ENCODE assay signal across 8 cellular contexts in the genomic region with DNA sequence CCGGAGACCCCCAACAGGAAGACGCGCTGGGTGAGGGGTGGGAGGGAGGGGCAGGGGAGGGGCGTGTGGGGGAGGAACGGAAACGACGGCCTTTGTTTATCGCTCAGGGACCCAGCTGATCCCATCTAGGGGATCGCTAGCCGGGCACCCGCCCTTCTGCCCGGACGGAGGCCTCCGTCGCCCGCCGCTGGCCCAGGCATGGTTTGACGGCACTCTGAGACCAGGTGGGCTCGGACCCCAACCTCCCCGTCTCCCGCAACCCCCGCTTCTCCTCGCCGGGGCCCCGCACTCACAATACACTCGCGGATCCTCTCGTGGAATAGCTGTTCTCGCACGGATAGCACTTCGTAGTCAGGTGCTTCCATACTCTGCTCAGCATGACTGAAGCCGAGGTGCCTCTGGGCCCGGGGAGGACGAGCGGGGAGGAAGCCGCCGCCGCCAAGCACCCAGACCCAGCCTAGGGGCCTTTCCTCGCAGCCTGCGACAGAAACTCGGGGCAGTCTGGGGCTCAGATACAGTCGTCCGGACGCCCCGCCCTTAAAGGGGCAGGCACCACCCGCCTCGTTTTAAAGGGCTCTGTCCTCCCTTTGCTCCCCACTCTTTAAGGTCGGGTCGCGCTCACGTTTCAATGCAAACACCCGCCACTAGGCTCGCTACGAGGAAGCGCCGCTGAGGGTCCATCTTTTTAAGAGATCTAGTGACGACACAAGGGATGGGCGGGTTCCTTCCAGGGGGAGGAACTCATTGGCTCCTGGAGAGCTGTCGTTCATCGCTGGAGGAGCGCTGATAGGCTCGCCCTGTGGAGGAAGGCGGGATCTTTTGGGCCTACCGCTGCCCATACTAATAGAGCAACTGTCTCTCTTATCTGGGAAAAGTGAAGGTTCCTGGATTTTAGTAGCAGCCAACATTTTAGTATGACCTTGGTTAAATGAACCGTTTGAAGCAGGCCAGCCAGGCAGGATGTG. TPM values are rescaled to one million over a fixed set of nuclear protein-coding genes. Genes with fewer than 3 reads are reported as not detected.
DNase-seq lines count a peak whose midpoint lies in the region; ATAC-seq, FAIRE-seq and TF ChIP-seq lines count a peak whose summit lies in the region.

A gene with protein sequence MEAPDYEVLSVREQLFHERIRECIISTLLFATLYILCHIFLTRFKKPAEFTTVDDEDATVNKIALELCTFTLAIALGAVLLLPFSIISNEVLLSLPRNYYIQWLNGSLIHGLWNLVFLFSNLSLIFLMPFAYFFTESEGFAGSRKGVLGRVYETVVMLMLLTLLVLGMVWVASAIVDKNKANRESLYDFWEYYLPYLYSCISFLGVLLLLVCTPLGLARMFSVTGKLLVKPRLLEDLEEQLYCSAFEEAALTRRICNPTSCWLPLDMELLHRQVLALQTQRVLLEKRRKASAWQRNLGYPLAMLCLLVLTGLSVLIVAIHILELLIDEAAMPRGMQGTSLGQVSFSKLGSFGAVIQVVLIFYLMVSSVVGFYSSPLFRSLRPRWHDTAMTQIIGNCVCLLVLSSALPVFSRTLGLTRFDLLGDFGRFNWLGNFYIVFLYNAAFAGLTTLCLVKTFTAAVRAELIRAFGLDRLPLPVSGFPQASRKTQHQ (minus strand): TSS at position 657 of the 965 bp plus-strand sequence. CDS start 292 bp downstream, at position 365.

- intact Hi-C loops in Calu3 (cut with micrococcal nuclease; ENCODE audit: unreplicated experiment) = no loop called here

- no peaks in the 10 kb centered on the region for H3K9me3 Mint-ChIP-seq in Calu3 (ENCODE audit: low read depth, unreplicated experiment)
- no peaks in the 10 kb centered on the region for H3K9me3 Mint-ChIP-seq in activated CD8-positive, alpha-beta memory T cell treated with anti-CD3 and anti-CD28 coated beads, Interleukin-2, amount 10 ng/mL, durations not matched to agents 7 days and 5 days (ENCODE audit: low read depth)

- no peak within 1 kb of the TSS for H2BK120ac ChIP-seq in H1 (replicated peaks; ENCODE audit: low read depth, low read length)
- peak within 1 kb of the TSS; percentile 64 for H2BK120ac ChIP-seq in mesenchymal stem cell (ENCODE audit: low read depth, low read length)

- no peak for TF ChIP-seq EP300 in H1 (IDR thresholded peaks at IDR 0.05; ENCODE audit: borderline replicate concordance in 1 of 2, low read depth in 2 of 2, low read length in 2 of 2)

- peaks cover 0 to 20% of the 10 kb centered on the region in 2 experiments; a peak in 2 of 4 replicates for H3K79me2 ChIP-seq in H1 (ENCODE audit: control insufficient read depth in 1 of 2, insufficient read depth in 2 of 2, low read length in 2 of 2)

- POLR2A ChIA-PET in H1 (lab: Charles Lee; ENCODE audit: partially characterized antibody) = interaction anchor here (0.6 to 4.4 kb wide), 14 partner anchors 10 to 154 kb away, joined by 3 to 51 read pairs (median 5); a partner anchor contains a TSS

- H3K36me3 ChIP-seq in NT2/D1 (ENCODE audit: insufficient read depth, insufficient read length, low read length) (peaks cover 14% of the 10 kb centered on the region), H1 (ENCODE audit: control insufficient read depth in 2 of 4, insufficient read depth in 4 of 4, low read length in 3 of 4) (no peaks in the 10 kb centered on the region), mesenchymal stem cell (ENCODE audit: control insufficient read depth in 1 of 2, insufficient read depth in 2 of 2, low read depth in 1 of 2, low read length in 2 of 2) (peaks cover 11 to 14% of the 10 kb centered on the region in 2 experiments)

- H3K4me1 ChIP-seq in NT2/D1 (ENCODE audit: insufficient read depth, insufficient read length) (peaks cover 6% of the 10 kb centered on the region), H1 (replicated peaks in 1 of 4; ENCODE audit: control insufficient read depth in 3 of 4, insufficient read depth in 4 of 4, low read length in 3 of 4) (peaks cover 0 to 10% (median 2%) of the 10 kb centered on the region in 4 experiments; a peak in 4 of 7 replicates), mesenchymal stem cell (ENCODE audit: control insufficient read depth, insufficient read depth, low read depth, low read length) (peaks cover 16% of the 10 kb centered on the region)

- H3K4me3 Mint-ChIP-seq in Calu3 (ENCODE audit: low read depth, unreplicated experiment) = peak within 1 kb of the TSS; percentile 94
- peak within 1 kb of the TSS; percentile 94 for H3K4me3 Mint-ChIP-seq in activated CD8-positive, alpha-beta memory T cell treated with anti-CD3 and anti-CD28 coated beads, Interleukin-2, amount 10 ng/mL, durations not matched to agents 7 days and 5 days

- H2AK5ac ChIP-seq in H1 (ENCODE audit: low read depth, low read length) = no peak within 1 kb of the TSS
- H2AK5ac ChIP-seq in mesenchymal stem cell (ENCODE audit: low read length, severe bottlenecking) = no peak within 1 kb of the TSS

- peak in 1 of 2 experiments; percentile 60; a peak in 1 of 3 replicates for TF ChIP-seq POLR2A in H1 (IDR thresholded peaks at IDR 0.05; ENCODE audit: control extremely low read depth in 1 of 2, low read depth in 2 of 2, low read length in 2 of 2)

- TF ChIP-seq RAD21 in H1 (IDR thresholded peaks at IDR 0.05 in 1 of 2, conservative IDR thresholded peaks at IDR 0.05 in 1 of 2; ENCODE audit: low read depth in 2 of 2, low read length in 2 of 2) = peak in 1 of 2 experiments; percentile 5; a peak in 1 of 4 replicates

- peaks cover 13% of the 10 kb centered on the region for H3K4me1 Mint-ChIP-seq in Calu3 (ENCODE audit: low read depth, unreplicated experiment)
- peaks cover 28% of the 10 kb centered on the region for H3K4me1 Mint-ChIP-seq in activated CD8-positive, alpha-beta memory T cell treated with anti-CD3 and anti-CD28 coated beads, Interleukin-2, amount 10 ng/mL, durations not matched to agents 7 days and 5 days

- H4K8ac ChIP-seq in H1 (ENCODE audit: extremely low read depth, insufficient read depth, low read length) = peak within 1 kb of the TSS; percentile 82; the same call in 1 of the 2 replicates
- H4K8ac ChIP-seq in mesenchymal stem cell (ENCODE audit: low read length) = peak within 1 kb of the TSS; percentile 91

- H3K4me2 ChIP-seq in H1 (ENCODE audit: insufficient read depth in 1 of 2, low read depth in 2 of 2, low read length in 2 of 2) = peak within 1 kb of the TSS; percentile 66 to 77
- peak within 1 kb of the TSS; percentile 86 for H3K4me2 ChIP-seq in mesenchymal stem cell (ENCODE audit: low read length, poor library complexity, severe bottlenecking)

- H4K20me1 ChIP-seq in H1 (replicated peaks in 1 of 2; ENCODE audit: control insufficient read depth in 1 of 2, insufficient read depth in 2 of 2, low read length in 2 of 2) = peaks cover 3 to 16% of the 10 kb centered on the region in 2 experiments

- H3K27ac Mint-ChIP-seq in Calu3 (ENCODE audit: unreplicated experiment) = peak within 1 kb of the TSS; percentile 78
- peak within 1 kb of the TSS; percentile 87 for H3K27ac Mint-ChIP-seq in activated CD8-positive, alpha-beta memory T cell treated with anti-CD3 and anti-CD28 coated beads, Interleukin-2, amount 10 ng/mL, durations not matched to agents 7 days and 5 days

- peak; percentile 66 for FAIRE-seq in H1 (lab: Jason Lieb, UNC)

- H3K27ac ChIP-seq in H1 (ENCODE audit: low read depth, low read length) (peak within 1 kb of the TSS; percentile 55; the same call in 1 of the 2 replicates), mesenchymal stem cell (ENCODE audit: low read length, poor library complexity, severe bottlenecking) (peak within 1 kb of the TSS; percentile 76)

- H3K79me1 ChIP-seq in H1 (ENCODE audit: low read depth, low read length) (peaks cover 14% of the 10 kb centered on the region; the same call in 1 of the 2 replicates), mesenchymal stem cell (replicated peaks; ENCODE audit: low read length, poor library complexity, severe bottlenecking) (peaks cover 23% of the 10 kb centered on the region)

- H3K56ac ChIP-seq in H1 (replicated peaks; ENCODE audit: insufficient read length, low read depth, low read length) = peak within 1 kb of the TSS; percentile 49

- DNase-seq in Calu3 (peak; percentile 88), HUDEP-2 (lab: John Stamatoyannopoulos, UW; ENCODE audit: unreplicated experiment in 76 of 76) (peak in 75 of 76 experiments; percentile 41 to 97 (median 94)), NT2/D1 (ENCODE audit: low read depth, low spot score) (peak; percentile 96), H1 (ENCODE audit: low read depth in 1 of 2, low spot score in 2 of 2) (peak; percentile 90 to 93), mesenchymal stem cell (peak; percentile 99)
- peak; percentile 99 for DNase-seq in activated CD8-positive, alpha-beta memory T cell treated with anti-CD3 and anti-CD28 coated beads, Interleukin-2, amount 10 ng/mL, durations not matched to agents 7 days and 5 days
- peak; percentile 89 for DNase-seq in stimulated activated CD8-positive, alpha-beta memory T cell treated with anti-CD3 and anti-CD28 coated beads, Interleukin-12 subunit alpha, Interleukin-12 subunit beta, amount 100 ng/mL, for 4 hours (ENCODE audit: low read depth)

- ATAC-seq in GM21381 (IDR thresholded peaks at IDR 0.05; ENCODE audit: unreplicated experiment) = peak; percentile 98
- ATAC-seq in activated CD8-positive, alpha-beta memory T cell treated with anti-CD3 and anti-CD28 coated beads, Interleukin-2, amount 10 ng/mL, durations not matched to agents 7 days and 5 days = peak; percentile 97

- H2BK20ac ChIP-seq in H1 (ENCODE audit: low read length) = no peak within 1 kb of the TSS

- H3K23ac ChIP-seq in H1 (ENCODE audit: insufficient read length) (no peak within 1 kb of the TSS), mesenchymal stem cell (ENCODE audit: low read length in 2 of 2) (peak within 1 kb of the TSS in 1 of 2 experiments; percentile 99)

- no peaks in the 10 kb centered on the region for H3K27me3 Mint-ChIP-seq in Calu3 (ENCODE audit: unreplicated experiment)
- H3K27me3 Mint-ChIP-seq in activated CD8-positive, alpha-beta memory T cell treated with anti-CD3 and anti-CD28 coated beads, Interleukin-2, amount 10 ng/mL, durations not matched to agents 7 days and 5 days = no peaks in the 10 kb centered on the region

- no peak within 1 kb of the TSS for H3K14ac ChIP-seq in H1 (ENCODE audit: insufficient read length)
- peak within 1 kb of the TSS in 1 of 2 experiments; percentile 98 for H3K14ac ChIP-seq in mesenchymal stem cell (ENCODE audit: low read length in 2 of 2)

- CTCF ChIA-PET in Calu3 (lab: Charles Lee) (interaction anchor here (0.6 to 1.9 kb wide), 7 partner anchors 11 to 141 kb away, joined by 3 to 10 read pairs (median 4); no protein-coding TSS in a partner anchor), H1 (lab: Charles Lee; ENCODE audit: partially characterized antibody) (interaction anchor here (0.7 to 16.2 kb wide), 9 partner anchors 10 to 238 kb away, joined by 3 to 235 read pairs (median 18); a partner anchor contains a TSS)
- CTCF ChIA-PET in activated CD8-positive, alpha-beta memory T cell treated with anti-CD3 and anti-CD28 coated beads, Interleukin-2, amount 10 ng/mL, durations not matched to agents 7 days and 5 days (lab: Charles Lee) = interaction anchor here (0.8 to 9.4 kb wide), 16 partner anchors 10 to 315 kb away, joined by 3 to 80 read pairs (median 7); a partner anchor contains a TSS

- no peak within 1 kb of the TSS for H2BK15ac ChIP-seq in H1 (ENCODE audit: low read length)
- no peak within 1 kb of the TSS for H2BK15ac ChIP-seq in mesenchymal stem cell (ENCODE audit: low read depth, poor library complexity, severe bottlenecking)

- peaks cover 11% of the 10 kb centered on the region; the same call in 1 of the 2 replicates for H3K9me3 ChIP-seq in NT2/D1 (ENCODE audit: insufficient read depth, low read length)
- H3K9me3 ChIP-seq in H1 (ENCODE audit: insufficient read depth in 2 of 2, low read depth in 1 of 2, low read length in 1 of 2) = no peaks in the 10 kb centered on the region
- no peaks in the 10 kb centered on the region for H3K9me3 ChIP-seq in mesenchymal stem cell (ENCODE audit: control insufficient read depth, low read length)

- no peaks in the 10 kb centered on the region for H3K27me3 ChIP-seq in NT2/D1 (ENCODE audit: insufficient read depth, insufficient read length)
- no peaks in the 10 kb centered on the region for H3K27me3 ChIP-seq in H1 (replicated peaks in 1 of 4; ENCODE audit: control insufficient read depth in 3 of 4, extremely low read depth in 1 of 4, insufficient read depth in 3 of 4, low read length in 3 of 4)
- no peaks in the 10 kb centered on the region for H3K27me3 ChIP-seq in mesenchymal stem cell (ENCODE audit: control insufficient read depth in 1 of 2, insufficient read depth in 1 of 2, low read length in 2 of 2)

- WGBS in H1 (ENCODE audit: extremely low coverage in 1 of 2, insufficient coverage in 1 of 2, insufficient read length in 1 of 2, insufficient replicate concordance in 2 of 2, low coverage in 1 of 2, low lambda C conversion rate in 2 of 2, missing lambda C conversion rate in 1 of 2), 2 experiments = 4% methylated on average over 43 of the region's 65 CpGs; no CpG with 5 or more reads in 1 of the 2 experiments
- WGBS in mesenchymal stem cell = under 1% methylated on average over 61 of the region's 65 CpGs

- H2BK5ac ChIP-seq in H1 (ENCODE audit: low read depth, low read length) (peak within 1 kb of the TSS; percentile 79; the same call in 1 of the 2 replicates), mesenchymal stem cell (ENCODE audit: low read depth, low read length, poor library complexity, severe bottlenecking) (peak within 1 kb of the TSS; percentile 47)

- TF ChIP-seq CTCF in Calu3 (IDR thresholded peaks at IDR 0.05; ENCODE audit: unreplicated experiment) (no peak), H1 (IDR thresholded peaks at IDR 0.05; ENCODE audit: control extremely low read depth in 1 of 3, insufficient read depth in 1 of 3, low read depth in 1 of 3, low read length in 3 of 3) (peak; percentile 9 to 43 (median 40); a peak in 2 of 4 replicates)

- peaks cover 9% of the 10 kb centered on the region; the same call in 1 of the 2 replicates for H3K23me2 ChIP-seq in H1 (ENCODE audit: low read depth, low read length)

- no TSS peak for BruUV-seq in Calu3 (replicated peaks; lab: Mats Ljungman, UMichigan)

- H2AFZ ChIP-seq in H1 (ENCODE audit: low read length) (peak within 1 kb of the TSS; percentile 89; the same call in 1 of the 2 replicates), mesenchymal stem cell (ENCODE audit: low read depth, low read length) (peak within 1 kb of the TSS; percentile 86)

- H4K91ac ChIP-seq in H1 (replicated peaks; ENCODE audit: insufficient read length, low read length) (peak within 1 kb of the TSS; percentile 72), mesenchymal stem cell (ENCODE audit: low read length) (peak within 1 kb of the TSS; percentile 74)

- no peak within 1 kb of the TSS for H3K4ac ChIP-seq in H1 (replicated peaks; ENCODE audit: insufficient read length, low read depth, low read length)
- peak within 1 kb of the TSS; percentile 68 to 87 for H3K4ac ChIP-seq in mesenchymal stem cell (ENCODE audit: low read depth in 1 of 2, low read length in 2 of 2)

- H4K5ac ChIP-seq in H1 (ENCODE audit: insufficient read length, low read depth, low read length) = peak within 1 kb of the TSS; percentile 57

- peak within 1 kb of the TSS; percentile 95 for H3K9ac ChIP-seq in NT2/D1 (ENCODE audit: insufficient read length, low read depth)
- peak within 1 kb of the TSS; percentile 54 to 78 (median 74) for H3K9ac ChIP-seq in H1 (replicated peaks in 1 of 4; ENCODE audit: extremely low read depth in 1 of 4, low read depth in 3 of 4, low read length in 3 of 4)
- peak within 1 kb of the TSS; percentile 95 for H3K9ac ChIP-seq in mesenchymal stem cell (ENCODE audit: low read length)

- H3K4me3 ChIP-seq in NT2/D1 (ENCODE audit: insufficient read length, low read depth) = peak within 1 kb of the TSS; percentile 89
- H3K4me3 ChIP-seq in H1 (ENCODE audit: extremely low read depth in 1 of 4, insufficient read depth in 2 of 4, low read depth in 3 of 4, low read length in 4 of 4) = peak within 1 kb of the TSS; percentile 74 to 99 (median 92)
- peak within 1 kb of the TSS; percentile 77 to 99 for H3K4me3 ChIP-seq in mesenchymal stem cell (ENCODE audit: insufficient read depth in 1 of 2, low read depth in 1 of 2, low read length in 2 of 2)

- H2BK12ac ChIP-seq in H1 (ENCODE audit: low read depth, low read length) = no peak within 1 kb of the TSS
- peak within 1 kb of the TSS in 1 of 2 experiments; percentile 29 for H2BK12ac ChIP-seq in mesenchymal stem cell (ENCODE audit: low read length in 2 of 2)

- peaks cover 24% of the 10 kb centered on the region for H3K36me3 Mint-ChIP-seq in Calu3 (ENCODE audit: insufficient read depth, unreplicated experiment)
- no peaks in the 10 kb centered on the region for H3K36me3 Mint-ChIP-seq in activated CD8-positive, alpha-beta memory T cell treated with anti-CD3 and anti-CD28 coated beads, Interleukin-2, amount 10 ng/mL, durations not matched to agents 7 days and 5 days

- peak within 1 kb of the TSS; percentile 53 for H3K18ac ChIP-seq in H1 (ENCODE audit: extremely low read depth, low read length)
- peak within 1 kb of the TSS; percentile 78 to 99 for H3K18ac ChIP-seq in mesenchymal stem cell (ENCODE audit: low read depth in 1 of 2, low read length in 2 of 2)

RNA-seq across cellular contexts. Expression of the gene that starts here (rescaled TPM):
- total RNA-seq in Calu3 (2022) = 23.3 and 26.4 TPM in 2 replicates
- 10 to 100 TPM; 46.9 to 53.4 TPM for total RNA-seq in activated CD8-positive, alpha-beta memory T cell treated with anti-CD3 and anti-CD28 coated beads, Interleukin-2, amount 10 ng/mL, durations not matched to agents 7 days and 5 days
- total RNA-seq in H1 (2021; fragmentation: NEBNext Ultra II Directional; extraction: Animal tissue kit (Norgen Biotek cat#: 25700)) = 47.7 and 49.6 TPM in 2 replicates
- 36.6 and 54.6 TPM in 2 replicates for polyA plus RNA-seq in H1 (2011; rRNA removed)
- 42.5 TPM for polyA plus RNA-seq in H1 (2011; cell fraction: cytosol; rRNA removed)
- polyA plus RNA-seq in H1 (2011; cell fraction: nucleus; rRNA removed) = 180 TPM
- polyA plus RNA-seq in H1 (2012, experiment 1 of 2) = 30.8 to 52.0 TPM (median 47.4 TPM) in 4 replicates
- polyA plus RNA-seq in H1 (2012, experiment 2 of 2) = 37.8 TPM
- polyA plus RNA-seq in H1 (2013, experiment 1 of 2) = 30.1 TPM
- polyA plus RNA-seq in H1 (2013, experiment 2 of 2) = 33.4 TPM
- 99.6 and 107 TPM in 2 replicates for polyA minus RNA-seq in H1 (2011; rRNA and poly(A)+ RNA removed)
- 35.4 TPM for polyA minus RNA-seq in H1 (2011; cell fraction: cytosol; rRNA and poly(A)+ RNA removed)
- 78.7 TPM for polyA minus RNA-seq in H1 (2011; cell fraction: nucleus; rRNA and poly(A)+ RNA removed)
- polyA plus RNA-seq in mesenchymal stem cell (2013, experiment 1 of 2) = 33.9 TPM
- polyA plus RNA-seq in mesenchymal stem cell (2013, experiment 2 of 2) = 30.6 TPM

Comparison
In these comparisons a context has a peak if more than half of its experiments do, and no peak if none do; other contexts are left out.
1. Peak in every context shown above with its lines: DNase-seq, ATAC-seq, H3K4me3 ChIP-seq and H3K27ac ChIP-seq.